In the genomic region with DNA sequence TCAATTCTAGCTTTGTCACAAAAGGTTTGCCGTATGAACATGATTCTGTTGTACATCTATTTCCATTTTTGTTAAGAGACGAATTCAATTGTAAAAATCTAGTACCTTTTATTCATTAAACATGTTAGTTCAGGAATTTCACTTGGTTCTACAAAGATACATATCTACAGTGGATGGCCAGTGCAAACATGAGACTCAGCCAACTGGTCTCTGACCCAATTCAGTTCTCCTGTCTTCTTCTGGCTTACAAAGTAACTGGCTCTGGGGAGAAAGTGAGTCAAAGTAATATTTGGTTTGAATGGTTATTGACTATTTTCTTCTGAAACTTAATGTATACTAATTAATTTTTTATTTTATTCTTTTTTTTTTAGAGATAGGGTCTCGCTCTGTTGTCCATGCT, we compare ENCODE assay signal across 7 cellular contexts.
"Had no signal": no experiment of that assay in that cellular context is flagged by ENCODE, and none has a peak within 500 bp of the region (broad histone marks: within the 10 kb centered on the region; RNA-seq: fewer than 3 reads in every experiment).

No MANE protein-coding gene starts in this region.

- H3K4me3 ChIP-seq: K562 had no signal

- H3K27ac ChIP-seq: HL-60 had no signal

- H3K4me3 Mint-ChIP-seq: IgD-negative memory B cell had no signal

- DNase-seq: IMR-90, KBM-7, KG1 had no signal

- FAIRE-seq: HTR-8/SVneo, K562 had no signal

- ATAC-seq: K562 had no signal

- H3K27me3 Mint-ChIP-seq: IgD-negative memory B cell had no signal

- H3K9me3 Mint-ChIP-seq: IgD-negative memory B cell had no signal

- H3K27ac Mint-ChIP-seq: IgD-negative memory B cell had no signal

- H3K4me1 Mint-ChIP-seq: IgD-negative memory B cell had no signal
